In genomic region chrX:130746709-130747347, GRCh38 we compare ENCODE assay signal across 17 cellular contexts.
"Had no signal": no experiment of that assay in that cellular context is flagged by ENCODE, and none has a peak within 500 bp of the region (broad histone marks: within the 10 kb centered on the region; RNA-seq: fewer than 3 reads in every experiment).

No MANE protein-coding gene starts in this region.

- H3K36me3 Mint-ChIP-seq: activated CD8-positive, alpha-beta memory T cell treated with anti-CD3 and anti-CD28 coated beads, Interleukin-2, amount 10 ng/mL, durations not matched to agents 7 days and 5 days; activated naive CD8-positive, alpha-beta T cell treated with anti-CD3 and anti-CD28 coated beads for 36 hours; natural killer cell; stimulated activated effector memory CD8-positive, alpha-beta T cell treated with anti-CD3 and anti-CD28 coated beads, Interleukin-12 subunit alpha, Interleukin-12 subunit beta, amount 100 ng/mL, for 72 hours had no signal

- H3K27ac Mint-ChIP-seq: activated CD8-positive, alpha-beta memory T cell treated with anti-CD3 and anti-CD28 coated beads, Interleukin-2, amount 10 ng/mL, durations not matched to agents 7 days and 5 days; activated naive CD8-positive, alpha-beta T cell treated with anti-CD3 and anti-CD28 coated beads for 36 hours; activated T-cell treated with anti-CD3 and anti-CD28 coated beads, Interleukin-2, amount 50 U/mL, for 24 hours; natural killer cell; progenitor cell of endocrine pancreas; stimulated activated effector memory CD8-positive, alpha-beta T cell treated with anti-CD3 and anti-CD28 coated beads, Interleukin-12 subunit alpha, Interleukin-12 subunit beta, amount 100 ng/mL, for 72 hours had no signal

- ATAC-seq: activated CD8-positive, alpha-beta memory T cell treated with anti-CD3 and anti-CD28 coated beads, Interleukin-2, amount 10 ng/mL, durations not matched to agents 7 days and 5 days; natural killer cell; right cardiac atrium; stimulated activated effector memory CD8-positive, alpha-beta T cell treated with anti-CD3 and anti-CD28 coated beads, Interleukin-12 subunit alpha, Interleukin-12 subunit beta, amount 100 ng/mL, for 72 hours had no signal

- H3K4me2 ChIP-seq: smooth muscle cell had no signal

- H3K4me1 Mint-ChIP-seq: activated CD8-positive, alpha-beta memory T cell treated with anti-CD3 and anti-CD28 coated beads, Interleukin-2, amount 10 ng/mL, durations not matched to agents 7 days and 5 days; activated naive CD8-positive, alpha-beta T cell treated with anti-CD3 and anti-CD28 coated beads for 36 hours; natural killer cell; stimulated activated effector memory CD8-positive, alpha-beta T cell treated with anti-CD3 and anti-CD28 coated beads, Interleukin-12 subunit alpha, Interleukin-12 subunit beta, amount 100 ng/mL, for 72 hours had no signal

- H3K9me3 Mint-ChIP-seq: activated naive CD8-positive, alpha-beta T cell treated with anti-CD3 and anti-CD28 coated beads for 36 hours; activated T-cell treated with anti-CD3 and anti-CD28 coated beads, Interleukin-2, amount 50 U/mL, for 24 hours; natural killer cell; stimulated activated effector memory CD8-positive, alpha-beta T cell treated with anti-CD3 and anti-CD28 coated beads, Interleukin-12 subunit alpha, Interleukin-12 subunit beta, amount 100 ng/mL, for 72 hours had no signal

- H3K4me3 Mint-ChIP-seq: activated CD8-positive, alpha-beta memory T cell treated with anti-CD3 and anti-CD28 coated beads, Interleukin-2, amount 10 ng/mL, durations not matched to agents 7 days and 5 days; activated naive CD8-positive, alpha-beta T cell treated with anti-CD3 and anti-CD28 coated beads for 36 hours; activated T-cell treated with anti-CD3 and anti-CD28 coated beads, Interleukin-2, amount 50 U/mL, for 24 hours; natural killer cell; stimulated activated effector memory CD8-positive, alpha-beta T cell treated with anti-CD3 and anti-CD28 coated beads, Interleukin-12 subunit alpha, Interleukin-12 subunit beta, amount 100 ng/mL, for 72 hours had no signal

- H3K4me3 ChIP-seq: smooth muscle cell had no signal

- H3K27me3 Mint-ChIP-seq: activated CD8-positive, alpha-beta memory T cell treated with anti-CD3 and anti-CD28 coated beads, Interleukin-2, amount 10 ng/mL, durations not matched to agents 7 days and 5 days; activated naive CD8-positive, alpha-beta T cell treated with anti-CD3 and anti-CD28 coated beads for 36 hours; progenitor cell of endocrine pancreas had no signal

- DNase-seq: activated CD4-positive, alpha-beta T cell treated with anti-CD3 and anti-CD28 coated beads, Interleukin-2, amount 50 U/mL, for 4 hours; activated CD8-positive, alpha-beta memory T cell treated with anti-CD3 and anti-CD28 coated beads, Interleukin-2, amount 10 ng/mL, durations not matched to agents 7 days and 5 days; activated gamma-delta T cell; activated naive CD8-positive, alpha-beta T cell treated with anti-CD3 and anti-CD28 coated beads for 36 hours; activated T-cell treated with anti-CD3 and anti-CD28 coated beads, Interleukin-2, amount 50 U/mL, for 24 hours; caudate nucleus; dermis blood vessel endothelial cell; foreskin melanocyte; head of caudate nucleus; mammary epithelial cell; natural killer cell; right cardiac atrium; T-helper 2 cell; trophoblast cell had no signal
